Comparison of ENCODE assay signal across 21 cellular contexts in genomic region chr2:32663864-32664263, GRCh38. TPM values are rescaled to one million over a fixed set of nuclear protein-coding genes. Genes with fewer than 3 reads are reported as not detected.
DNase-seq lines count a peak whose midpoint lies in the region; ATAC-seq, FAIRE-seq and TF ChIP-seq lines count a peak whose summit lies in the region.
"Had no signal": no experiment of that assay in that cellular context is flagged by ENCODE, and none has a peak within 500 bp of the region (broad histone marks: within the 10 kb centered on the region; RNA-seq: fewer than 3 reads in every experiment).

No MANE protein-coding gene starts in this region.

- H3K9me3 ChIP-seq in K562 (replicated peaks; ENCODE audit: control insufficient read depth, insufficient read depth, low read depth, low read length) (no peaks in the 10 kb centered on the region), osteoblast (ENCODE audit: low read depth, low read length) (no peaks in the 10 kb centered on the region), GM23248 (ENCODE audit: low read depth) (no peaks in the 10 kb centered on the region), tibial artery (no peaks in the 10 kb centered on the region)
- H3K9me3 ChIP-seq: Caco-2 had no signal

- H3K79me2 ChIP-seq in K562 (ENCODE audit: control insufficient read depth, insufficient read depth, low read length) (no peaks in the 10 kb centered on the region), osteoblast (ENCODE audit: insufficient read depth, low read length) (peaks cover 5% of the 10 kb centered on the region), GM23248 (ENCODE audit: insufficient read depth) (no peaks in the 10 kb centered on the region)

- 78% methylated on average over 8 of the region's 8 CpGs for WGBS in K562 (ENCODE audit: insufficient coverage, low coverage, missing lambda C conversion rate)
- 87 to 90% methylated on average over 8 of the region's 8 CpGs for WGBS in GM23248 (ENCODE audit: low coverage in 1 of 2, low lambda C conversion rate in 2 of 2, missing lambda C conversion rate in 2 of 2), 2 experiments

- no peaks in the 10 kb centered on the region for H3F3A ChIP-seq in GM23248 (ENCODE audit: insufficient read depth)

- ATAC-seq in K562 (no peak), HG02840 (IDR thresholded peaks at IDR 0.05; ENCODE audit: low FRiP score, unreplicated experiment) (no peak)
- ATAC-seq: GM23338 had no signal

- TF ChIP-seq EP300 in K562 (IDR thresholded peaks at IDR 0.05; ENCODE audit: low read length): no peak

- H3K27ac ChIP-seq in K562 (ENCODE audit: extremely low read depth, low read depth, low read length): no peak overlapping the region
- no peak overlapping the region for H3K27ac ChIP-seq in osteoblast (ENCODE audit: low read depth, low read length)
- no peak overlapping the region for H3K27ac ChIP-seq in GM23248
- no peak overlapping the region for H3K27ac ChIP-seq in tibial artery
- H3K27ac ChIP-seq: C4-2B had no signal

- H3K36me3 ChIP-seq in K562 (ENCODE audit: control insufficient read depth, insufficient read depth, low read length) (peaks cover 24% of the 10 kb centered on the region; the same call in 2 of the 3 replicates), osteoblast (ENCODE audit: insufficient read depth, low read length) (peaks cover 3% of the 10 kb centered on the region), GM23248 (ENCODE audit: low read depth) (no peaks in the 10 kb centered on the region), tibial artery (peaks cover 3 to 9% (median 6%) of the 10 kb centered on the region in 3 donors)

- H3K9me2 ChIP-seq in GM23248 (ENCODE audit: insufficient read depth): no peaks in the 10 kb centered on the region

- H4K20me1 ChIP-seq in K562 (replicated peaks; ENCODE audit: control insufficient read depth, insufficient read depth, low read length) (no peaks in the 10 kb centered on the region), osteoblast (ENCODE audit: insufficient read depth, low read length) (no peaks in the 10 kb centered on the region), GM23248 (ENCODE audit: insufficient read depth) (no peaks in the 10 kb centered on the region)

- no peaks in the 10 kb centered on the region for H3K9me1 ChIP-seq in K562 (ENCODE audit: control insufficient read depth, insufficient read depth, low read length)

- no TSS peak for BruUV-seq in K562 (replicated peaks; lab: Mats Ljungman, UMichigan)

- H3K4me3 ChIP-seq in K562 (no peak overlapping the region), osteoblast (ENCODE audit: insufficient read depth, low read length) (no peak overlapping the region), GM23248 (no peak overlapping the region), tibial artery (no peak overlapping the region)
- H3K4me3 ChIP-seq: GM23338 had no signal

- DNase-seq in amniotic epithelial cell (ENCODE audit: low read depth): peak; percentile 86
- no peak for DNase-seq in K562 (ENCODE audit: extremely low read depth in 1 of 4, low spot score in 3 of 4)
- peak; percentile 25 for DNase-seq in dermis blood vessel endothelial cell
- DNase-seq in osteoblast (ENCODE audit: insufficient read length, low spot score, missing footprints): peak; percentile 57
- no peak for DNase-seq in GM23248
- no peak for DNase-seq in tibial artery
- DNase-seq: ACHN; Caco-2; CD4-positive, alpha-beta T cell; DMS153; DMS79; GDM1; HCEC 1CT had no signal

- CTCF ChIA-PET in K562 (lab: Yijun Ruan, JAX; ENCODE audit: low intra/inter-chr PET ratio): no interaction called here

- H3K9ac ChIP-seq in K562 (ENCODE audit: insufficient read depth in 1 of 2, low read depth in 2 of 2, low read length in 2 of 2): no peak overlapping the region
- no peak overlapping the region for H3K9ac ChIP-seq in GM23248

- H2AFZ ChIP-seq in K562 (ENCODE audit: low read depth, low read length) (no peak overlapping the region), osteoblast (ENCODE audit: low read length) (no peak overlapping the region), GM23248 (no peak overlapping the region)
- H2AFZ ChIP-seq: GM23338 had no signal

- POLR2A ChIA-PET in K562 (lab: Yijun Ruan, JAX): interaction anchor here (0.6 kb wide), 1 partner anchor 447 kb away, joined by 3 read pairs; no protein-coding TSS in a partner anchor

- TF ChIP-seq RAD21 in K562 (CRISPR knock-in tag; conservative IDR thresholded peaks at IDR 0.05 in 1 of 2, IDR thresholded peaks at IDR 0.05 in 1 of 2): no peak

- TF ChIP-seq POLR2A in K562 (conservative IDR thresholded peaks at IDR 0.05): no peak

- intact Hi-C loops in K562 (cut with micrococcal nuclease): no loop called here
- intact Hi-C loops in tibial artery (cut with DNase I; ENCODE audit: low total_unique reads): no loop called here

- H3K4me2 ChIP-seq in K562 (ENCODE audit: insufficient read depth, low read length) (no peak overlapping the region), osteoblast (ENCODE audit: insufficient read depth, low read length) (no peak overlapping the region), GM23248 (ENCODE audit: unreplicated experiment) (no peak overlapping the region)
- H3K4me2 ChIP-seq: GM23338 had no signal

- H3K4me1 ChIP-seq in K562 (replicated peaks in 1 of 2; ENCODE audit: control insufficient read depth in 2 of 2, insufficient read depth in 2 of 2, low read length in 2 of 2) (no peaks in the 10 kb centered on the region), osteoblast (ENCODE audit: insufficient read depth, low read length) (no peaks in the 10 kb centered on the region), GM23248 (ENCODE audit: insufficient read depth) (no peaks in the 10 kb centered on the region), tibial artery (no peaks in the 10 kb centered on the region)
- H3K4me1 ChIP-seq: Caco-2 had no signal

- TF ChIP-seq CTCF in K562 (IDR thresholded peaks at IDR 0.05 in 2 of 3, conservative IDR thresholded peaks at IDR 0.05 in 1 of 3; ENCODE audit: insufficient read depth in 2 of 3, low read depth in 1 of 3, low read length in 3 of 3) (no peak), osteoblast (IDR thresholded peaks at IDR 0.05; ENCODE audit: extremely low read depth, low read depth, low read length) (no peak), tibial artery (IDR thresholded peaks at IDR 0.05) (no peak)

- no peak for FAIRE-seq in K562 (lab: Jason Lieb, UNC)
- FAIRE-seq: A204.1, GM12892, GM18507, H54, HTR-8/SVneo had no signal

- in situ Hi-C loops in K562 (cut with MboI): no loop called here
- in situ Hi-C loops in GM23248 (cut with MboI): no loop called here

- H3K27me3 ChIP-seq in K562 (ENCODE audit: control insufficient read depth in 2 of 2, insufficient read depth in 2 of 2, low read length in 2 of 2) (no peaks in the 10 kb centered on the region), osteoblast (ENCODE audit: insufficient read depth, low read length) (no peaks in the 10 kb centered on the region), GM23248 (replicated peaks; ENCODE audit: insufficient read depth) (no peaks in the 10 kb centered on the region), tibial artery (no peaks in the 10 kb centered on the region)

TF ChIP-seq in K562, 482 proteins besides CTCF, POLR2A, EP300 and RAD21:
- TF ChIP-seq OTX1 (CRISPR knock-in tag; IDR thresholded peaks at IDR 0.05) (no peak), ZNF655 (CRISPR knock-in tag; IDR thresholded peaks at IDR 0.05) (no peak), ADNP (tag; IDR thresholded peaks at IDR 0.05) (0 out of 2 replicates have a peak, but pooled peaks have one; percentile 29), DACH1 (IDR thresholded peaks at IDR 0.05; ENCODE audit: partially characterized antibody) (no peak), EGR1 (conservative IDR thresholded peaks at IDR 0.05) (0 out of 2 replicates have a peak, but pooled peaks have one; percentile 14)

RNA-seq across cellular contexts. Expression of gene TTC27, which starts 36.0 kb away (rescaled TPM):
- 53.1 and 95.8 TPM in 2 replicates for total RNA-seq in K562 (2011; cell fraction: chromatin; rRNA removed; ENCODE audit: low replicate concordance)
- total RNA-seq in K562 (2011; cell fraction: nucleolus; rRNA removed): 29.2 and 30.4 TPM in 2 replicates
- total RNA-seq in K562 (2011; cell fraction: nucleoplasm; rRNA removed): 34.4 and 38.4 TPM in 2 replicates
- total RNA-seq in K562 (2014; rRNA removed) (46.0 and 48.8 TPM in 2 replicates), K562 (2014; rRNA removed; fragmentation: Illumina TruSeq; extraction: Trizol) (67.9 and 69.2 TPM in 2 replicates), K562 (2015; rRNA removed; fragmentation: Illumina TruSeq; extraction: Trizol) (48.7 and 57.0 TPM in 2 replicates), K562 (2021) (57.3 and 60.0 TPM in 2 replicates), dermis blood vessel endothelial cell (21.6 and 31.0 TPM in 2 replicates), osteoblast (24.8 and 25.3 TPM in 2 replicates)
- polyA plus RNA-seq in K562 (2011; rRNA removed) (48.3 and 69.3 TPM in 2 replicates), K562 (2014; fragmentation: Illumina TruSeq; extraction: Trizol) (64.0 and 80.0 TPM in 2 replicates), K562 (2014; fragmentation: Nextera tagmentation; extraction: Ambion mirVana) (10 to 100 TPM; 55.0 to 93.4 TPM), K562 (2014; rRNA removed) (43.5 and 44.3 TPM in 2 replicates), GM23248 (2016; fragmentation: Nextera tagmentation; extraction: Ambion mirVana) (13.7 and 13.8 TPM in 2 replicates)
- polyA plus RNA-seq in K562 (2011; cell fraction: cytosol; rRNA removed): 31.4 and 47.0 TPM in 2 replicates
- 21.1 and 26.0 TPM in 2 replicates for polyA plus RNA-seq in K562 (2011; cell fraction: nucleus; rRNA removed)
- 27.3 and 51.3 TPM in 2 replicates for polyA plus RNA-seq in K562 (2012)
- 82.7 and 91.2 TPM in 2 replicates for polyA minus RNA-seq in K562 (2011; rRNA and poly(A)+ RNA removed)
- polyA minus RNA-seq in K562 (2011; cell fraction: cytosol; rRNA and poly(A)+ RNA removed): 19.0 and 44.9 TPM in 2 replicates
- polyA minus RNA-seq in K562 (2011; cell fraction: nucleus; rRNA and poly(A)+ RNA removed): 32.0 and 54.8 TPM in 2 replicates
- 12.6 and 13.3 TPM in 2 replicates for total RNA-seq in GM23248 (2014; rRNA removed; shearing (Covaris generic))

Comparison
In these comparisons a context has a peak if more than half of its experiments do, and no peak if none do; other contexts are left out.
1. DNase-seq: peak in amniotic epithelial cell (single experiment), dermis blood vessel endothelial cell (single experiment) and osteoblast (single experiment); none in K562 (0 of 4), GM23248 (single experiment) and tibial artery (0 of 2).